1 cellular context compared by ENCODE assay signal in genomic region chr20:49915380-49916145, GRCh38.
TF ChIP-seq lines count a peak whose summit lies in the region.

Gene SPATA2 (minus strand): TSS chr20:49915529. CDS start chr20:49908490, 7,039 bp downstream.

TF ChIP-seq in K562, 482 proteins besides CTCF, POLR2A, EP300 and RAD21 (continued from another document and continues in another):
- TF ChIP-seq MGA (IDR thresholded peaks at IDR 0.05) (no peak), NR2C2 (CRISPR knock-in tag; IDR thresholded peaks at IDR 0.05) (peak; percentile 100), NR2C2 (tag; IDR thresholded peaks at IDR 0.05) (peak; percentile 100), ZSCAN29 (IDR thresholded peaks at IDR 0.05) (peak; percentile 87; the same call in 1 of the 2 replicates), PTBP1 (IDR thresholded peaks at IDR 0.05; ENCODE audit: low read depth, low read length) (peak; percentile 96), ZFPM2 (CRISPR knock-in tag; IDR thresholded peaks at IDR 0.05) (no peak), SAP30 (IDR thresholded peaks at IDR 0.05; ENCODE audit: borderline replicate concordance, insufficient read depth, low read depth, low read length, poor library complexity, severe bottlenecking) (peak; percentile 82), ZNF316 (IDR thresholded peaks at IDR 0.05) (peak; percentile 77), ESRRA (IDR thresholded peaks at IDR 0.05; ENCODE audit: borderline replicate concordance, low read depth) (peak; percentile 68; the same call in 1 of the 2 replicates), POU5F1 (IDR thresholded peaks at IDR 0.05; ENCODE audit: borderline replicate concordance, low read depth, low read length, partially characterized antibody) (peak; percentile 8), E2F1 (CRISPR knock-in tag; IDR thresholded peaks at IDR 0.05) (peak; percentile 33; the same call in 1 of the 2 replicates), TFAP4 (CRISPR knock-in tag; IDR thresholded peaks at IDR 0.05; ENCODE audit: borderline replicate concordance) (peak; percentile 58; the same call in 1 of the 2 replicates), DEAF1 (CRISPR knock-in tag; IDR thresholded peaks at IDR 0.05) (no peak), NR1H2 (CRISPR knock-in tag; IDR thresholded peaks at IDR 0.05) (0 out of 2 replicates have a peak, but pooled peaks have one; percentile 72), NFIX (CRISPR knock-in tag; IDR thresholded peaks at IDR 0.05; ENCODE audit: low read depth) (peak; percentile 18; the same call in 1 of the 2 replicates), NR2C1 (IDR thresholded peaks at IDR 0.05) (peak; percentile 100), NR2C1 (tag; IDR thresholded peaks at IDR 0.05) (peak; percentile 100), ATF3 (IDR thresholded peaks at IDR 0.05) (peak; percentile 98), ATF3 (CRISPR knock-in tag; conservative IDR thresholded peaks at IDR 0.05) (peak; percentile 93), DIDO1 (tag; IDR thresholded peaks at IDR 0.05; ENCODE audit: low read depth) (peak; percentile 97), ZNF511 (CRISPR knock-in tag; IDR thresholded peaks at IDR 0.05) (0 out of 2 replicates have a peak, but pooled peaks have one; percentile 53), U2AF1 (optimal IDR thresholded peaks at IDR 0.05; ENCODE audit: low read depth, low read length) (peak; percentile 82), HDAC1 (IDR thresholded peaks at IDR 0.05) (peak; percentile 66 to 91; a peak in 3 of 4 replicates), CEBPB (tag; IDR thresholded peaks at IDR 0.05) (peak; percentile 57), MAZ (CRISPR knock-in tag; conservative IDR thresholded peaks at IDR 0.05 in 1 of 2, IDR thresholded peaks at IDR 0.05 in 1 of 2) (peak; percentile 74 to 78; a peak in 3 of 4 replicates), CHD4 (IDR thresholded peaks at IDR 0.05; ENCODE audit: insufficient read depth, insufficient replicate concordance, low read depth, low read length, poor library complexity, severe bottlenecking) (peak; percentile 95), DACH1 (IDR thresholded peaks at IDR 0.05; ENCODE audit: partially characterized antibody) (peak; percentile 34), ZNF75A (CRISPR knock-in tag; IDR thresholded peaks at IDR 0.05) (peak; percentile 25; the same call in 1 of the 2 replicates), KHSRP (IDR thresholded peaks at IDR 0.05) (no peak), STAG1 (CRISPR knock-in tag; IDR thresholded peaks at IDR 0.05; ENCODE audit: borderline replicate concordance) (no peak; the same call in 1 of the 2 replicates), PHF8 (IDR thresholded peaks at IDR 0.05; ENCODE audit: borderline replicate concordance, low read length) (peak; percentile 79; the same call in 1 of the 2 replicates), HMBOX1 (IDR thresholded peaks at IDR 0.05) (no peak), BRD9 (IDR thresholded peaks at IDR 0.05; ENCODE audit: low read depth, partially characterized antibody) (peak; percentile 96), RBM39 (optimal IDR thresholded peaks at IDR 0.05; ENCODE audit: low read depth, low read length) (peak; percentile 58), KAT8 (IDR thresholded peaks at IDR 0.05; ENCODE audit: low read depth) (no peak), NFE2L1 (tag; IDR thresholded peaks at IDR 0.05; ENCODE audit: borderline replicate concordance, low read depth) (no peak), ZNF707 (CRISPR knock-in tag; conservative IDR thresholded peaks at IDR 0.05) (peak; percentile 26; the same call in 1 of the 2 replicates), ARNT (IDR thresholded peaks at IDR 0.05) (0 out of 4 replicates have a peak, but pooled peaks of 1 of the 2 experiments have one; percentile 26), SFPQ (IDR thresholded peaks at IDR 0.05; ENCODE audit: low read depth, low read length) (no peak), YY1 (IDR thresholded peaks at IDR 0.05; ENCODE audit: borderline replicate concordance in 1 of 3, control insufficient read depth in 1 of 3, extremely low read depth in 1 of 3, insufficient read depth in 3 of 3, insufficient read length in 1 of 3, insufficient replicate concordance in 2 of 3, low read depth in 1 of 3, low read length in 2 of 3) (peak in 2 of 3 experiments; percentile 63 to 72), SNAPC5 (CRISPR knock-in tag; IDR thresholded peaks at IDR 0.05) (no peak), ZNF175 (CRISPR knock-in tag; IDR thresholded peaks at IDR 0.05; ENCODE audit: low read depth) (no peak), GABPB1 (CRISPR knock-in tag; IDR thresholded peaks at IDR 0.05) (peak; percentile 99), FOXJ3 (CRISPR knock-in tag; IDR thresholded peaks at IDR 0.05) (no peak)
